In genomic region chr7:152436279-152437147, GRCh38 we compare ENCODE assay signal across 8 cellular contexts. TPM values are rescaled to one million over a fixed set of nuclear protein-coding genes. Genes with fewer than 3 reads are reported as not detected.
DNase-seq lines count a peak whose midpoint lies in the region; ATAC-seq and TF ChIP-seq lines count a peak whose summit lies in the region.

No MANE protein-coding gene starts in this region.

- H3F3A ChIP-seq in GM23248 (ENCODE audit: insufficient read depth) (peaks cover 46% of the 10 kb centered on the region), neural cell (ENCODE audit: insufficient read depth, low read length, poor library complexity, severe bottlenecking) (no peaks in the 10 kb centered on the region)

- peak; percentile 68 for TF ChIP-seq EP300 in neural cell (conservative IDR thresholded peaks at IDR 0.05; ENCODE audit: poor library complexity, severe bottlenecking)

- H3K9me3 ChIP-seq in GM23248 (ENCODE audit: low read depth) (no peaks in the 10 kb centered on the region), RWPE2 (ENCODE audit: severe bottlenecking) (no peaks in the 10 kb centered on the region), neural cell (ENCODE audit: low read length) (no peaks in the 10 kb centered on the region)

- H3K27ac ChIP-seq in GM23248 = peak overlapping the region; percentile 92
- peak overlapping the region; percentile 75 for H3K27ac ChIP-seq in RWPE2 (ENCODE audit: poor library complexity, severe bottlenecking)
- H3K27ac ChIP-seq in neural cell (ENCODE audit: low read length) = peak overlapping the region; percentile 85

- peak overlapping the region; percentile 78 to 86 for H3K4me3 Mint-ChIP-seq in stimulated activated naive CD8-positive, alpha-beta T cell treated with anti-CD3 and anti-CD28 coated beads, Interleukin-15, amount 100 ng/mL, for 72 hours

- in situ Hi-C loops in GM23248 (cut with MboI) = no loop called here

- DNase-seq in Daoy (ENCODE audit: low read depth) (peak; percentile 97), GM23248 (peak; percentile 95), LHCN-M2 (ENCODE audit: low read depth) (peak; percentile 94), RWPE2 (ENCODE audit: low spot score) (peak; percentile 84), activated gamma-delta T cell (lab: John Stamatoyannopoulos, UW) (peak; percentile 94), fibroblast of villous mesenchyme (ENCODE audit: low read depth) (peak; percentile 95)
- DNase-seq in stimulated activated naive CD8-positive, alpha-beta T cell treated with anti-CD3 and anti-CD28 coated beads, Interleukin-15, amount 100 ng/mL, for 72 hours = peak; percentile 86 to 90

- H3K9ac ChIP-seq in GM23248 (peak overlapping the region; percentile 90), neural cell (ENCODE audit: low read length) (peak overlapping the region; percentile 76)

- peak; percentile 63 for ATAC-seq in RWPE2 (ENCODE audit: low read depth)
- peak; percentile 74 for ATAC-seq in stimulated activated naive CD8-positive, alpha-beta T cell treated with anti-CD3 and anti-CD28 coated beads, Interleukin-15, amount 100 ng/mL, for 72 hours

- peak overlapping the region; percentile 92 to 98 for H3K27ac Mint-ChIP-seq in stimulated activated naive CD8-positive, alpha-beta T cell treated with anti-CD3 and anti-CD28 coated beads, Interleukin-15, amount 100 ng/mL, for 72 hours

- H3K4me3 ChIP-seq in GM23248 (peak overlapping the region; percentile 85), RWPE2 (ENCODE audit: severe bottlenecking) (peak overlapping the region; percentile 77), fibroblast of villous mesenchyme (ENCODE audit: low read depth, low read length) (peak overlapping the region; percentile 62), neural cell (ENCODE audit: low read length) (peak overlapping the region; percentile 66)

- TF ChIP-seq CTCF in RWPE2 (IDR thresholded peaks at IDR 0.05; ENCODE audit: poor library complexity, severe bottlenecking) (no peak), fibroblast of villous mesenchyme (IDR thresholded peaks at IDR 0.05; ENCODE audit: insufficient read depth, low read depth, low read length) (no peak), neural cell (IDR thresholded peaks at IDR 0.05; ENCODE audit: poor library complexity, severe bottlenecking) (no peak)

- WGBS in GM23248 (ENCODE audit: low coverage in 1 of 2, low lambda C conversion rate in 2 of 2, missing lambda C conversion rate in 2 of 2), 2 experiments = 1% methylated on average over 38 to 76 of the region's 118 CpGs

- H3K9me2 ChIP-seq in GM23248 (ENCODE audit: insufficient read depth) (no peaks in the 10 kb centered on the region), neural cell (ENCODE audit: insufficient read depth, low read length) (no peaks in the 10 kb centered on the region)

- TF ChIP-seq RAD21 in neural cell (conservative IDR thresholded peaks at IDR 0.05) = peak; percentile 33

- H3K27me3 ChIP-seq in GM23248 (replicated peaks; ENCODE audit: insufficient read depth) (no peaks in the 10 kb centered on the region), RWPE2 (ENCODE audit: insufficient read depth, poor library complexity, severe bottlenecking) (no peaks in the 10 kb centered on the region), neural cell (ENCODE audit: insufficient read depth, low read depth, low read length) (no peaks in the 10 kb centered on the region)

- peaks cover 36% of the 10 kb centered on the region for H3K79me2 ChIP-seq in GM23248 (ENCODE audit: insufficient read depth)
- peaks cover 26% of the 10 kb centered on the region for H3K79me2 ChIP-seq in neural cell (replicated peaks; ENCODE audit: insufficient read depth, low read length)

- H3K4me1 ChIP-seq in GM23248 (ENCODE audit: insufficient read depth) (peaks cover 29% of the 10 kb centered on the region), RWPE2 (ENCODE audit: insufficient read depth, poor library complexity, severe bottlenecking) (peaks cover 5% of the 10 kb centered on the region)

- H3K36me3 ChIP-seq in GM23248 (ENCODE audit: low read depth) = no peaks in the 10 kb centered on the region
- H3K36me3 ChIP-seq in RWPE2 (ENCODE audit: low read depth) = no peaks in the 10 kb centered on the region
- no peaks in the 10 kb centered on the region for H3K36me3 ChIP-seq in neural cell (ENCODE audit: insufficient read depth, low read length)

- H3K4me2 ChIP-seq in GM23248 (ENCODE audit: unreplicated experiment) = peak overlapping the region; percentile 92
- no peak overlapping the region for H3K4me2 ChIP-seq in neural cell (ENCODE audit: low read length)

- no peaks in the 10 kb centered on the region for H3K27me3 Mint-ChIP-seq in stimulated activated naive CD8-positive, alpha-beta T cell treated with anti-CD3 and anti-CD28 coated beads, Interleukin-15, amount 100 ng/mL, for 72 hours

- no peaks in the 10 kb centered on the region for H3K9me3 Mint-ChIP-seq in stimulated activated naive CD8-positive, alpha-beta T cell treated with anti-CD3 and anti-CD28 coated beads, Interleukin-15, amount 100 ng/mL, for 72 hours

- peaks cover 21% of the 10 kb centered on the region for H3K4me1 Mint-ChIP-seq in stimulated activated naive CD8-positive, alpha-beta T cell treated with anti-CD3 and anti-CD28 coated beads, Interleukin-15, amount 100 ng/mL, for 72 hours

- H4K20me1 ChIP-seq in GM23248 (ENCODE audit: insufficient read depth) = no peaks in the 10 kb centered on the region
- H4K20me1 ChIP-seq in neural cell (ENCODE audit: insufficient read depth) = no peaks in the 10 kb centered on the region

- H2AFZ ChIP-seq in GM23248 (peak overlapping the region; percentile 92), neural cell (ENCODE audit: low read depth, low read length) (peak overlapping the region; percentile 45)

TF ChIP-seq in neural cell, 6 proteins besides CTCF, POLR2A, EP300 and RAD21:
- peak; percentile 60 for TF ChIP-seq TAF1 (IDR thresholded peaks at IDR 0.05; ENCODE audit: low read depth)
- TF ChIP-seq MXI1 (conservative IDR thresholded peaks at IDR 0.05; ENCODE audit: poor library complexity, severe bottlenecking) = peak; percentile 63
- TF ChIP-seq POLR2AphosphoS5 (IDR thresholded peaks at IDR 0.05) = peak; percentile 64
- peak; percentile 59 for TF ChIP-seq SMC3 (conservative IDR thresholded peaks at IDR 0.05; ENCODE audit: poor library complexity)
- no peak for TF ChIP-seq REST (IDR thresholded peaks at IDR 0.05; ENCODE audit: borderline replicate concordance)

RNA-seq across cellular contexts. Expression of gene KMT2C, which starts 0.7 kb away (rescaled TPM):
- 10.4 and 22.3 TPM in 2 replicates for total RNA-seq in Daoy (2014; rRNA removed; shearing (Covaris generic))
- 14.2 and 14.3 TPM in 2 replicates for total RNA-seq in GM23248 (2014; rRNA removed; shearing (Covaris generic))
- polyA plus RNA-seq in GM23248 (2016; fragmentation: Nextera tagmentation; extraction: Ambion mirVana) (7.2 and 8.3 TPM in 2 replicates), neural cell (29.8 and 32.8 TPM in 2 replicates)
- total RNA-seq in LHCN-M2 (2014; rRNA removed) (21.6 and 24.5 TPM in 2 replicates), fibroblast of villous mesenchyme (34.8 and 39.7 TPM in 2 replicates)
- polyA plus RNA-seq in LHCN-M2 (2012) = 7.1 TPM
- 89.1 and 131 TPM in 2 replicates for polyA minus RNA-seq in neural cell

Comparison
In these comparisons a context has a peak if more than half of its experiments do, and no peak if none do; other contexts are left out.
1. Peak in every context shown above with its lines: DNase-seq, ATAC-seq, H3K4me3 ChIP-seq and H3K27ac ChIP-seq.